In the genomic region with DNA sequence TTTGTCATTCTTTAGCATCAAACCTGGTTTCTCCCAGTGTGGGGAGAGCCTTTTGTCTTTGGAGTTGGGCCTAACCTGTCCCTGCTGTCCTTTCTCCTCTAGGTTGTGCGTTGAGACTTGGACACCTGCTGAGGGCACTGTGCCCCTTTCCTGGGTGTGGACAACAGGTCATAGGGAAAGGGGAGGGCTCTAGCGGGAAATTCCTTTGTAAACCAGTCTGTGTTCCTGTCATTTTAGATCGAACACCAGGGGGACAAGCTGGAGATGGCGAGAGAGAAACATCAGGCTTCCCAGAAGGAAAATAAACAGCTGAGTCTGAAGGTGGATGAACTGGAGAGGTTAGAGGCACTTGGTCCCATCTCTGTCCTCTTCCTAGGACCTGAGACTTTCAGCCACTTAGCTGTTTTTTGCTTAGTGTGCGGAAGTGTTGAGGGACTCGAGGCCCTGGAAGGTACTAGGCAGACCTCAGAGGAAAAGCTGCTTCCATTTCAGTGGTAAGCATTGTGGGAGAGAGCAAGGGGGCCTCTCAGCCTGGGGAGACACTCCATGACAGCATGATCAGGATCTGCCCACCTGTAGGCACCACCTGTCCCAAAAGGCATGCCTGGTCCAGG, we compare ENCODE assay signal across 15 cellular contexts. TPM values are rescaled to one million over a fixed set of nuclear protein-coding genes. Genes with fewer than 3 reads are reported as not detected.
DNase-seq lines count a peak whose midpoint lies in the region; ATAC-seq, FAIRE-seq and TF ChIP-seq lines count a peak whose summit lies in the region.
"Had no signal": no experiment of that assay in that cellular context is flagged by ENCODE, and none has a peak within 500 bp of the region (broad histone marks: within the 10 kb centered on the region; RNA-seq: fewer than 3 reads in every experiment).

No MANE protein-coding gene starts in this region.

- H3K27ac Mint-ChIP-seq in activated naive CD8-positive, alpha-beta T cell treated with anti-CD3 and anti-CD28 coated beads, Interleukin-2, amount 10 ng/mL, durations not matched to agents 7 days and 5 days = peak overlapping the region; percentile 56
- H3K27ac Mint-ChIP-seq in activated naive CD8-positive, alpha-beta T cell treated with anti-CD3 and anti-CD28 coated beads for 36 hours = no peak overlapping the region

- no peak for FAIRE-seq in kidney (lab: Jason Lieb, UNC)
- FAIRE-seq: urothelium cell line had no signal

- H3K36me3 ChIP-seq in kidney (ENCODE audit: control insufficient read depth in 1 of 2, insufficient read depth in 2 of 2, low read length in 2 of 2) (peaks cover 25 to 35% of the 10 kb centered on the region in 2 donors), upper lobe of right lung (peaks cover 52% of the 10 kb centered on the region), left lung (peaks cover 0 to 97% of the 10 kb centered on the region in 2 donors)

- H3K27me3 Mint-ChIP-seq in activated naive CD8-positive, alpha-beta T cell treated with anti-CD3 and anti-CD28 coated beads, Interleukin-2, amount 10 ng/mL, durations not matched to agents 7 days and 5 days = no peaks in the 10 kb centered on the region
- no peaks in the 10 kb centered on the region for H3K27me3 Mint-ChIP-seq in activated naive CD8-positive, alpha-beta T cell treated with anti-CD3 and anti-CD28 coated beads for 36 hours

- H3K27me3 ChIP-seq in upper lobe of right lung = no peaks in the 10 kb centered on the region
- no peaks in the 10 kb centered on the region for H3K27me3 ChIP-seq in left lung
- H3K27me3 ChIP-seq: SJSA1 had no signal

- H3K9me3 Mint-ChIP-seq in activated naive CD8-positive, alpha-beta T cell treated with anti-CD3 and anti-CD28 coated beads, Interleukin-2, amount 10 ng/mL, durations not matched to agents 7 days and 5 days = no peaks in the 10 kb centered on the region
- no peaks in the 10 kb centered on the region for H3K9me3 Mint-ChIP-seq in activated naive CD8-positive, alpha-beta T cell treated with anti-CD3 and anti-CD28 coated beads for 36 hours

- DNase-seq in activated naive CD8-positive, alpha-beta T cell treated with anti-CD3 and anti-CD28 coated beads, Interleukin-2, amount 10 ng/mL, durations not matched to agents 7 days and 5 days = no peak
- no peak for DNase-seq in activated naive CD8-positive, alpha-beta T cell treated with anti-CD3 and anti-CD28 coated beads for 36 hours
- DNase-seq in kidney (peak; percentile 4), upper lobe of right lung (peak; percentile 7), left lung (no peak), NCI-H1092 (lab: John Stamatoyannopoulos, UW) (no peak)
- DNase-seq: activated CD8-positive, alpha-beta memory T cell treated with anti-CD3 and anti-CD28 coated beads, Interleukin-2, amount 50 U/mL, for 4 hours; mesenchymal stem cell; NCI-H146; NCI-H446; stimulated activated naive CD4-positive, alpha-beta T cell treated with Interleukin-2 at 50 U/mL for 16 hours had no signal

- ATAC-seq in activated naive CD8-positive, alpha-beta T cell treated with anti-CD3 and anti-CD28 coated beads, Interleukin-2, amount 10 ng/mL, durations not matched to agents 7 days and 5 days (ENCODE audit: low read depth) = no peak
- no peak for ATAC-seq in upper lobe of right lung
- no peak for ATAC-seq in left lung
- ATAC-seq in HG03135 (IDR thresholded peaks at IDR 0.05; ENCODE audit: unreplicated experiment) = no peak

- H3K4me1 ChIP-seq in kidney (ENCODE audit: control insufficient read depth in 1 of 2, insufficient read depth in 1 of 2, low read depth in 1 of 2, low read length in 2 of 2) (peaks cover 9% of the 10 kb centered on the region in 2 donors), upper lobe of right lung (peaks cover 5% of the 10 kb centered on the region), left lung (peaks cover 0 to 15% of the 10 kb centered on the region in 2 donors)

- H3K9ac ChIP-seq in kidney (ENCODE audit: low read length in 2 of 2) = no peak overlapping the region

- POLR2A ChIA-PET in activated naive CD8-positive, alpha-beta T cell treated with anti-CD3 and anti-CD28 coated beads, Interleukin-2, amount 10 ng/mL, durations not matched to agents 7 days and 5 days (lab: Charles Lee) = no interaction called here

- peaks cover 4% of the 10 kb centered on the region for H3K4me1 Mint-ChIP-seq in activated naive CD8-positive, alpha-beta T cell treated with anti-CD3 and anti-CD28 coated beads, Interleukin-2, amount 10 ng/mL, durations not matched to agents 7 days and 5 days
- no peaks in the 10 kb centered on the region for H3K4me1 Mint-ChIP-seq in activated naive CD8-positive, alpha-beta T cell treated with anti-CD3 and anti-CD28 coated beads for 36 hours

- TF ChIP-seq CTCF in VCaP (conservative IDR thresholded peaks at IDR 0.05) (peak; percentile 12; the same call in 1 of the 2 replicates), kidney (IDR thresholded peaks at IDR 0.05; ENCODE audit: borderline replicate concordance, extremely low read depth, insufficient read depth) (no peak), upper lobe of right lung (IDR thresholded peaks at IDR 0.05) (no peak), left lung (IDR thresholded peaks at IDR 0.05) (no peak)

- intact Hi-C loops in kidney (cut with DNase I) = no loop called here
- intact Hi-C loops in upper lobe of right lung (cut with DNase I) = no loop called here
- intact Hi-C loops in left lung (cut with DNase I) = no loop called here

- H3K9me3 ChIP-seq in kidney (ENCODE audit: control insufficient read depth in 1 of 2, low read length in 2 of 2) = no peaks in the 10 kb centered on the region
- no peaks in the 10 kb centered on the region for H3K9me3 ChIP-seq in upper lobe of right lung
- no peaks in the 10 kb centered on the region for H3K9me3 ChIP-seq in left lung
- H3K9me3 ChIP-seq: SJSA1 had no signal

- H3K4me3 ChIP-seq in kidney (ENCODE audit: low read length in 2 of 2) = no peak overlapping the region
- H3K4me3 ChIP-seq in upper lobe of right lung = no peak overlapping the region
- no peak overlapping the region for H3K4me3 ChIP-seq in left lung
- H3K4me3 ChIP-seq: SJSA1 had no signal

- H3K27ac ChIP-seq in VCaP (peak overlapping the region; percentile 84), kidney (ENCODE audit: low read depth in 2 of 2, low read length in 2 of 2) (no peak overlapping the region), upper lobe of right lung (no peak overlapping the region), left lung (no peak overlapping the region)
- H3K27ac ChIP-seq: SJSA1 had no signal

- peaks cover 11% of the 10 kb centered on the region for H3K36me3 Mint-ChIP-seq in activated naive CD8-positive, alpha-beta T cell treated with anti-CD3 and anti-CD28 coated beads, Interleukin-2, amount 10 ng/mL, durations not matched to agents 7 days and 5 days
- H3K36me3 Mint-ChIP-seq in activated naive CD8-positive, alpha-beta T cell treated with anti-CD3 and anti-CD28 coated beads for 36 hours = peaks cover 16% of the 10 kb centered on the region

- no peak overlapping the region for H3K4me3 Mint-ChIP-seq in activated naive CD8-positive, alpha-beta T cell treated with anti-CD3 and anti-CD28 coated beads, Interleukin-2, amount 10 ng/mL, durations not matched to agents 7 days and 5 days
- H3K4me3 Mint-ChIP-seq in activated naive CD8-positive, alpha-beta T cell treated with anti-CD3 and anti-CD28 coated beads for 36 hours = no peak overlapping the region

RNA-seq across cellular contexts. Expression of a gene that starts 8.6 kb away (rescaled TPM):
- 10 to 100 TPM; 39.3 to 41.6 TPM for total RNA-seq in activated naive CD8-positive, alpha-beta T cell treated with anti-CD3 and anti-CD28 coated beads, Interleukin-2, amount 10 ng/mL, durations not matched to agents 7 days and 5 days
- total RNA-seq in activated naive CD8-positive, alpha-beta T cell treated with anti-CD3 and anti-CD28 coated beads for 36 hours = 10 to 100 TPM; 45.1 to 45.8 TPM
- total RNA-seq in kidney (22.8 TPM), upper lobe of right lung (21.8 TPM), left lung (10 to 100 TPM; 21.6 to 27.8 TPM)
- polyA plus RNA-seq in kidney (ENCODE audit: insufficient read depth, low read depth, low replicate concordance) = 15.6 TPM

RNA-seq across cellular contexts. Expression of a gene that starts 40.1 kb away (rescaled TPM):
- 10 to 100 TPM; 64.9 to 65.0 TPM for total RNA-seq in activated naive CD8-positive, alpha-beta T cell treated with anti-CD3 and anti-CD28 coated beads, Interleukin-2, amount 10 ng/mL, durations not matched to agents 7 days and 5 days
- 10 to 100 TPM; 72.7 to 76.1 TPM for total RNA-seq in activated naive CD8-positive, alpha-beta T cell treated with anti-CD3 and anti-CD28 coated beads for 36 hours
- 23.6 TPM for total RNA-seq in kidney
- polyA plus RNA-seq in kidney (ENCODE audit: insufficient read depth, low read depth, low replicate concordance) = 10.6 TPM
- total RNA-seq in upper lobe of right lung = 17.3 TPM
- 10 to 100 TPM; 21.0 to 21.1 TPM for total RNA-seq in left lung

RNA-seq across cellular contexts. Expression of a gene that starts 56.5 kb away (rescaled TPM):
- total RNA-seq in activated naive CD8-positive, alpha-beta T cell treated with anti-CD3 and anti-CD28 coated beads, Interleukin-2, amount 10 ng/mL, durations not matched to agents 7 days and 5 days = 100 to 1,000 TPM; 355 to 358 TPM
- 100 to 1,000 TPM; 142 to 143 TPM for total RNA-seq in activated naive CD8-positive, alpha-beta T cell treated with anti-CD3 and anti-CD28 coated beads for 36 hours
- total RNA-seq in kidney = 354 TPM
- 210 TPM for polyA plus RNA-seq in kidney (ENCODE audit: insufficient read depth, low read depth, low replicate concordance)
- total RNA-seq in upper lobe of right lung = 358 TPM
- total RNA-seq in left lung = 100 to 1,000 TPM; 329 to 404 TPM

Comparison
In these comparisons a context has a peak if more than half of its experiments do, and no peak if none do; other contexts are left out.
1. DNase-seq: peak in kidney (single experiment) and upper lobe of right lung (single experiment); none in activated naive CD8-positive, alpha-beta T cell treated with anti-CD3 and anti-CD28 coated beads, Interleukin-2, amount 10 ng/mL, durations not matched to agents 7 days and 5 days (single experiment), activated naive CD8-positive, alpha-beta T cell treated with anti-CD3 and anti-CD28 coated beads for 36 hours (single experiment), left lung (0 of 2) and NCI-H1092 (single experiment).